18 cellular contexts compared by ENCODE assay signal in the genomic region with DNA sequence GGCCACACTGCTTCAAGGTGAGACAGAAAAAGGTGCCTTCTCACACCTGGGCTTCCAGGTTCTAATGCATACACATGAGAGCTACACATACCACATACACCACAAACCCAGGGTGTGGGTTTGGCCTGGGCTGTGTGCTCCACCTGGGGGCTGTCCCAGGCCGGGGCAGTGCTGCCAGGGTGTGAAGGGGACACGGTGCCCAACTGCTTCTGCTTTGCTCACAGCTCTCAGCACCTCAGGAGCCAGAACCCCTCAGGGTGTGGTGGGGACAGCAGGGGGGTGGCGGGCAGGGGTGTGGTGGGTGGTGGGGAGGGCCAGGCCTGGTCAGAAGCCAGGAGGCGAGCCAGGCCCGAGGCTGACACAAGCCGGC. TPM values are rescaled to one million over a fixed set of nuclear protein-coding genes. Genes with fewer than 3 reads are reported as not detected.
A peak's percentile ranks its signal among the peaks of the same experiment; 100 is the strongest.
DNase-seq lines count a peak whose midpoint lies in the region; ATAC-seq and TF ChIP-seq lines count a peak whose summit lies in the region.
"Had no signal": no experiment of that assay in that cellular context is flagged by ENCODE, and none has a peak within 500 bp of the region (broad histone marks: within the 10 kb centered on the region; RNA-seq: fewer than 3 reads in every experiment).

No MANE protein-coding gene starts in this region.

- H3K36me3 ChIP-seq in Peyer's patch: no peaks in the 10 kb centered on the region
- H3K36me3 ChIP-seq: transverse colon had no signal

- H3K27ac ChIP-seq in Peyer's patch: no peak overlapping the region
- no peak overlapping the region for H3K27ac ChIP-seq in right cardiac atrium (ENCODE audit: low read length)

- peaks cover 0 to 14% (median 0%) of the 10 kb centered on the region in 4 donors for H3K9me3 ChIP-seq in Peyer's patch
- no peaks in the 10 kb centered on the region for H3K9me3 ChIP-seq in right cardiac atrium (ENCODE audit: control insufficient read depth, low read length)
- H3K9me3 ChIP-seq: Caco-2, transverse colon had no signal

- WGBS in right cardiac atrium: 48% methylated on average over 6 of the region's 6 CpGs

- H3K27me3 ChIP-seq in Peyer's patch: no peaks in the 10 kb centered on the region
- no peaks in the 10 kb centered on the region for H3K27me3 ChIP-seq in right cardiac atrium (ENCODE audit: control insufficient read depth, insufficient read depth)
- H3K27me3 ChIP-seq: transverse colon had no signal

- H3K4me3 ChIP-seq in Peyer's patch: no peak overlapping the region
- H3K4me3 ChIP-seq in right cardiac atrium (ENCODE audit: low read length): no peak overlapping the region
- H3K4me3 ChIP-seq in retinal pigment epithelial cell (ENCODE audit: low read length): no peak overlapping the region
- H3K4me3 ChIP-seq: transverse colon had no signal

- no peak for TF ChIP-seq POLR2A in Peyer's patch (IDR thresholded peaks at IDR 0.05)

- DNase-seq in NCI-H2107 treated with DMSO at 0.1 percent for 48 hours (lab: John Stamatoyannopoulos, UW; ENCODE audit: unreplicated experiment) (peak; percentile 42), NCI-H2107 (lab: John Stamatoyannopoulos, UW) (no peak), Peyer's patch (peak in 2 of 3 donors; percentile 16 to 64), right cardiac atrium (no peak), retinal pigment epithelial cell (ENCODE audit: low read depth) (peak; percentile 37)
- DNase-seq: activated CD4-positive, alpha-beta T cell treated with anti-CD3 and anti-CD28 coated beads, Interleukin-2, amount 50 U/mL, for 1 hour; Caco-2; NCI-H226; stimulated activated CD4-positive, alpha-beta T cell treated with anti-CD3 and anti-CD28 coated beads, Interleukin-12 subunit alpha, Interleukin-12 subunit beta, amount 100 ng/mL, for 4 hours; T-helper 2 cell; transverse colon had no signal

- H3K4me1 ChIP-seq in Peyer's patch: peaks cover 0 to 18% (median 0%) of the 10 kb centered on the region in 4 donors
- H3K4me1 ChIP-seq in right cardiac atrium (ENCODE audit: control insufficient read depth, insufficient read depth, low read length): no peaks in the 10 kb centered on the region
- H3K4me1 ChIP-seq: Caco-2 had no signal

- intact Hi-C loops in right cardiac atrium (cut with DNase I): no loop called here

- TF ChIP-seq CTCF in Peyer's patch (IDR thresholded peaks at IDR 0.05): peak in 1 of 6 experiments; percentile 10
- TF ChIP-seq CTCF in retinal pigment epithelial cell (conservative IDR thresholded peaks at IDR 0.05; ENCODE audit: low read depth, low read length): no peak

- ATAC-seq in right cardiac atrium (peak; percentile 10 to 21), GM19328 (IDR thresholded peaks at IDR 0.05; ENCODE audit: unreplicated experiment) (no peak), HG02642 (IDR thresholded peaks at IDR 0.05; ENCODE audit: poor library complexity, unreplicated experiment) (no peak), GM21447 (IDR thresholded peaks at IDR 0.05; ENCODE audit: unreplicated experiment) (no peak)
- ATAC-seq: activated T-helper 17 cell treated with anti-CD3 and anti-CD28 coated beads, Interleukin-2, amount 50 U/mL, for 72 hours had no signal

RNA-seq across cellular contexts. Expression of gene TMEM209, which starts 51.1 kb away (rescaled TPM):
- 10 to 100 TPM; 11.6 to 17.2 (median 15.4) TPM for total RNA-seq in Peyer's patch
- total RNA-seq in right cardiac atrium: 1 to 10 TPM; 8.9 to 9.8 (median 9.3) TPM
- 5.2 TPM for polyA plus RNA-seq in right cardiac atrium

RNA-seq across cellular contexts. Expression of gene SSMEM1, which starts 53.5 kb away (rescaled TPM):
- total RNA-seq in Peyer's patch (not detected), right cardiac atrium (not detected)
- not detected for polyA plus RNA-seq in right cardiac atrium
- total RNA-seq: A172; activated T-helper 17 cell treated with anti-CD3 and anti-CD28 coated beads, Interleukin-2, amount 50 U/mL, for 72 hours; Caco-2; neural crest cell; OCI-LY7; transverse colon had no signal

Comparison
In these comparisons a context has a peak if more than half of its experiments do, and no peak if none do; other contexts are left out.
1. DNase-seq: peak in NCI-H2107 treated with DMSO at 0.1 percent for 48 hours (single experiment), Peyer's patch (2 of 3) and retinal pigment epithelial cell (single experiment); none in NCI-H2107 (single experiment) and right cardiac atrium (0 of 3).
2. ATAC-seq: peak in right cardiac atrium (2 of 2); none in GM19328 (single experiment), HG02642 (single experiment) and GM21447 (single experiment).